In genomic region chr2:212908031-212908430, GRCh38 we compare ENCODE assay signal across 18 cellular contexts.
"Had no signal": no experiment of that assay in that cellular context is flagged by ENCODE, and none has a peak within 500 bp of the region (broad histone marks: within the 10 kb centered on the region; RNA-seq: fewer than 3 reads in every experiment).

No MANE protein-coding gene starts in this region.

- H3K9me3 Mint-ChIP-seq: endodermal cell; immature natural killer cell; naive thymus-derived CD4-positive, alpha-beta T cell had no signal

- DNase-seq: effector CD4-positive, alpha-beta T cell; endodermal cell; foreskin keratinocyte; immature natural killer cell; kidney; left cardiac atrium; left ventricle myocardium superior; mesendoderm; naive thymus-derived CD4-positive, alpha-beta T cell; posterior cingulate gyrus; stimulated activated CD4-positive, alpha-beta T cell treated with anti-CD3 and anti-CD28 coated beads, Interleukin-2, amount 100 ng/mL, for 24 hours; stimulated activated CD4-positive, alpha-beta T cell treated with anti-CD3 and anti-CD28 coated beads, Interleukin-4, amount 100 ng/mL, for 4 hours; stimulated activated naive B cell treated with anti-CD40 and anti-IgM and Interleukin-4, amounts not matched to agents 10 μg/mL and 1 μg/mL and 100 μg/mL, for 72 hours; stomach; substantia nigra had no signal

- H3K27ac Mint-ChIP-seq: endodermal cell; immature natural killer cell; naive thymus-derived CD4-positive, alpha-beta T cell; stimulated activated naive B cell treated with anti-CD40 and anti-IgM and Interleukin-4, amounts not matched to agents 10 μg/mL and 1 μg/mL and 100 μg/mL, for 72 hours had no signal

- H3K4me3 Mint-ChIP-seq: endodermal cell; immature natural killer cell; naive thymus-derived CD4-positive, alpha-beta T cell; stimulated activated naive B cell treated with anti-CD40 and anti-IgM and Interleukin-4, amounts not matched to agents 10 μg/mL and 1 μg/mL and 100 μg/mL, for 72 hours had no signal

- H3K27ac ChIP-seq: coronary artery, stomach had no signal

- H3K36me3 ChIP-seq: stomach had no signal

- H3K27me3 Mint-ChIP-seq: naive thymus-derived CD4-positive, alpha-beta T cell; stimulated activated naive B cell treated with anti-CD40 and anti-IgM and Interleukin-4, amounts not matched to agents 10 μg/mL and 1 μg/mL and 100 μg/mL, for 72 hours had no signal

- ATAC-seq: foreskin keratinocyte; left cardiac atrium; left ventricle myocardium superior; naive thymus-derived CD4-positive, alpha-beta T cell; sciatic nerve; stimulated activated naive B cell treated with anti-CD40 and anti-IgM and Interleukin-4, amounts not matched to agents 10 μg/mL and 1 μg/mL and 100 μg/mL, for 72 hours had no signal

- H3K4me3 ChIP-seq: coronary artery, lung, stomach had no signal

- H3K9me3 ChIP-seq: stomach had no signal

- H3K36me3 Mint-ChIP-seq: naive thymus-derived CD4-positive, alpha-beta T cell had no signal

- H3K27me3 ChIP-seq: foreskin keratinocyte, stomach had no signal
